In the genomic region with DNA sequence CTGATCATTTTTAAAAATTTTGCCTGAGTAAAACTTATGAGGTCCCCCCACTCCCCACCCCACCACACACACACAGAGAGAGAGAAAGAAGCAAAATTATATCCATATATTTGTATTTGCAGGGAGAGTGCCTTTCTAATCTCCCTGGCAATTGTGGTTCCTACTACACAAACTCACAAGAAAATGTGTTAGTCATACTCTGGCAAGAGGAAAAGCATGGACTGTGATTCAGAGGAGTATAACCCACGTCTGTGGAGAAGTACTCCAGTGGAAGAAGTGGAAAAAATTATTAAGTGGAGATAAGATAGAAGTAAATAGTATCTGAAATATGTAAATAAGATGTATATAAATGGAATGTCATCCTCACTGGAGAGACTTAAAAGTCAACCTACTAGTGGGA, we compare ENCODE assay signal across 22 cellular contexts.
DNase-seq lines count a peak whose midpoint lies in the region; ATAC-seq and TF ChIP-seq lines count a peak whose summit lies in the region.
"Had no signal": no experiment of that assay in that cellular context is flagged by ENCODE, and none has a peak within 500 bp of the region (broad histone marks: within the 10 kb centered on the region; RNA-seq: fewer than 3 reads in every experiment).

No MANE protein-coding gene starts in this region.

- no peaks in the 10 kb centered on the region for H3K4me1 ChIP-seq in foreskin keratinocyte
- H3K4me1 ChIP-seq: A549 had no signal

- TF ChIP-seq CTCF in cardiac fibroblast (IDR thresholded peaks at IDR 0.05; ENCODE audit: low read depth, low read length), result no peak
- no peak for TF ChIP-seq CTCF in foreskin keratinocyte (conservative IDR thresholded peaks at IDR 0.05)

- H3K27me3 ChIP-seq in foreskin keratinocyte, result no peaks in the 10 kb centered on the region
- H3K27me3 ChIP-seq: neutrophil had no signal

- ATAC-seq in foreskin keratinocyte, result no peak
- no peak for ATAC-seq in HG03521 (IDR thresholded peaks at IDR 0.05; ENCODE audit: unreplicated experiment)
- no peak for ATAC-seq in HG03520 (IDR thresholded peaks at IDR 0.05; ENCODE audit: unreplicated experiment)
- ATAC-seq: A549, left ventricle myocardium superior had no signal

- H3K4me3 ChIP-seq in cardiac fibroblast (replicated peaks in 1 of 2; ENCODE audit: low read depth in 2 of 2, low read length in 2 of 2), result no peak overlapping the region
- H3K4me3 ChIP-seq: A549, coronary artery had no signal

- DNase-seq in AG08396 (ENCODE audit: low spot score), result peak; percentile 30
- peak; percentile 72 for DNase-seq in LHCN-M2 (ENCODE audit: low read depth)
- DNase-seq in cardiac fibroblast (ENCODE audit: low read depth in 2 of 2), result peak; percentile 74 to 88
- DNase-seq in foreskin keratinocyte, result peak; percentile 12 to 36
- no peak for DNase-seq in SKM-1 (lab: John Stamatoyannopoulos, UW; ENCODE audit: unreplicated experiment)
- DNase-seq in DMS53 (lab: John Stamatoyannopoulos, UW), result no peak
- DNase-seq: activated CD4-positive, alpha-beta T cell treated with anti-CD3 and anti-CD28 coated beads, Interleukin-2, amount 50 U/mL, for 4 hours; activated naive CD4-positive, alpha-beta T cell; activated T-cell treated with anti-CD3 and anti-CD28 coated beads for 4 hours; anterior cingulate cortex; CD4-positive, alpha-beta memory T cell; DMS153; left ventricle myocardium superior; NCI-H1105; NCI-H526 treated with DMSO at 0.1 percent for 48 hours; SHP77; T-helper 1 cell had no signal

- H3K27ac ChIP-seq in foreskin keratinocyte, result no peak overlapping the region
- H3K27ac ChIP-seq: A549, coronary artery, neutrophil had no signal

Comparison
In these comparisons a context has a peak if more than half of its experiments do, and no peak if none do; other contexts are left out.
1. DNase-seq: peak in AG08396 (single experiment), LHCN-M2 (single experiment), cardiac fibroblast (2 of 2) and foreskin keratinocyte (2 of 2); none in SKM-1 (single experiment) and DMS53 (single experiment).